13 cellular contexts compared by ENCODE assay signal in genomic region chr9:95116002-95116819, GRCh38.
DNase-seq lines count a peak whose midpoint lies in the region; ATAC-seq and TF ChIP-seq lines count a peak whose summit lies in the region.
"Had no signal": no experiment of that assay in that cellular context is flagged by ENCODE, and none has a peak within 500 bp of the region (broad histone marks: within the 10 kb centered on the region; RNA-seq: fewer than 3 reads in every experiment).

No MANE protein-coding gene starts in this region.

- DNase-seq in HFF-Myc (ENCODE audit: extremely low read depth, low read depth), result no peak
- peak; percentile 43 to 72 (median 56) for DNase-seq in body of pancreas
- no peak for DNase-seq in hepatocyte (ENCODE audit: low spot score)
- DNase-seq in NAMALWA (ENCODE audit: low spot score), result no peak
- no peak for DNase-seq in activated T-cell treated with anti-CD3 and anti-CD28 coated beads, Interleukin-2, amount 50 U/mL, for 4 hours
- no peak for DNase-seq in effector memory CD8-positive, alpha-beta T cell
- DNase-seq: effector CD8-positive, alpha-beta T cell; NCI-H510A; small intestine; stimulated activated naive CD4-positive, alpha-beta T cell had no signal

- no peaks in the 10 kb centered on the region for H3K27me3 Mint-ChIP-seq in activated T-cell treated with anti-CD3 and anti-CD28 coated beads, Interleukin-2, amount 50 U/mL, for 4 hours (ENCODE audit: low read depth)
- H3K27me3 Mint-ChIP-seq in effector memory CD8-positive, alpha-beta T cell, result no peaks in the 10 kb centered on the region

- no peak overlapping the region for H3K4me3 Mint-ChIP-seq in activated T-cell treated with anti-CD3 and anti-CD28 coated beads, Interleukin-2, amount 50 U/mL, for 4 hours
- no peak overlapping the region for H3K4me3 Mint-ChIP-seq in effector memory CD8-positive, alpha-beta T cell
- H3K4me3 Mint-ChIP-seq: T-helper 2 cell treated with Interferon-gamma antibody and Interleukin-4, amounts not matched to agents 5 μg/mL and 100 μg/mL, for 36 hours had no signal

- peaks cover 4% of the 10 kb centered on the region for H3K36me3 Mint-ChIP-seq in activated T-cell treated with anti-CD3 and anti-CD28 coated beads, Interleukin-2, amount 50 U/mL, for 4 hours (ENCODE audit: insufficient read depth)
- no peaks in the 10 kb centered on the region for H3K36me3 Mint-ChIP-seq in effector memory CD8-positive, alpha-beta T cell (ENCODE audit: insufficient read depth)

- TF ChIP-seq CTCF in HFF-Myc (IDR thresholded peaks at IDR 0.05; ENCODE audit: low read depth, low read length, missing control alignments), result peak; percentile 15
- TF ChIP-seq CTCF in body of pancreas (IDR thresholded peaks at IDR 0.05), result peak in 6 of 7 experiments; percentile 16 to 62 (median 48)
- peak; percentile 43 for TF ChIP-seq CTCF in hepatocyte (IDR thresholded peaks at IDR 0.05; ENCODE audit: poor library complexity)

- intact Hi-C loops in body of pancreas (cut with DNase I), result no loop called here

- H3K4me2 ChIP-seq in hepatocyte, result no peak overlapping the region

- H3K27ac Mint-ChIP-seq in effector memory CD8-positive, alpha-beta T cell, result no peak overlapping the region
- H3K27ac Mint-ChIP-seq: T-helper 2 cell treated with Interferon-gamma antibody and Interleukin-4, amounts not matched to agents 5 μg/mL and 100 μg/mL, for 36 hours had no signal

- H3K79me2 ChIP-seq in hepatocyte, result no peaks in the 10 kb centered on the region

- H2AFZ ChIP-seq in hepatocyte, result no peak overlapping the region

- no peak for TF ChIP-seq POLR2A in body of pancreas (IDR thresholded peaks at IDR 0.05)

- H3K9me2 ChIP-seq in hepatocyte (replicated peaks; ENCODE audit: insufficient read depth), result no peaks in the 10 kb centered on the region

- H3K36me3 ChIP-seq in body of pancreas (replicated peaks in 1 of 2; ENCODE audit: insufficient read depth in 1 of 2, low read depth in 2 of 2) (peaks cover 0 to 9% of the 10 kb centered on the region in 2 donors), hepatocyte (replicated peaks; ENCODE audit: insufficient read depth, low read depth) (no peaks in the 10 kb centered on the region)

- no peaks in the 10 kb centered on the region for H4K20me1 ChIP-seq in hepatocyte (ENCODE audit: insufficient read depth, poor library complexity, severe bottlenecking)

- ATAC-seq in body of pancreas, result peak; percentile 48
- ATAC-seq in activated T-cell treated with anti-CD3 and anti-CD28 coated beads, Interleukin-2, amount 50 U/mL, for 4 hours, result no peak
- no peak for ATAC-seq in effector memory CD8-positive, alpha-beta T cell (replicated peaks)

- H3K4me1 ChIP-seq in body of pancreas, result peaks cover 12% of the 10 kb centered on the region
- H3K4me1 ChIP-seq in hepatocyte (ENCODE audit: insufficient read depth), result no peaks in the 10 kb centered on the region

- 68 to 69% methylated on average over 11 of the region's 11 CpGs for WGBS in body of pancreas, 2 donors
- 81% methylated on average over 11 of the region's 11 CpGs for WGBS in hepatocyte (ENCODE audit: low lambda C conversion rate, missing lambda C conversion rate)

- no peaks in the 10 kb centered on the region for H3K9me3 Mint-ChIP-seq in activated T-cell treated with anti-CD3 and anti-CD28 coated beads, Interleukin-2, amount 50 U/mL, for 4 hours
- H3K9me3 Mint-ChIP-seq in effector memory CD8-positive, alpha-beta T cell, result no peaks in the 10 kb centered on the region
- H3K9me3 Mint-ChIP-seq: T-helper 2 cell treated with Interferon-gamma antibody and Interleukin-4, amounts not matched to agents 5 μg/mL and 100 μg/mL, for 36 hours had no signal

- H3K4me3 ChIP-seq in HFF-Myc (replicated peaks; ENCODE audit: low read depth, low read length), result no peak overlapping the region
- no peak overlapping the region for H3K4me3 ChIP-seq in body of pancreas
- H3K4me3 ChIP-seq in hepatocyte, result no peak overlapping the region
- H3K4me3 ChIP-seq: lung had no signal

- H3K27ac ChIP-seq in body of pancreas, result peak overlapping the region in 1 of 4 donors; percentile 19
- no peak overlapping the region for H3K27ac ChIP-seq in hepatocyte
- H3K27ac ChIP-seq in temporal lobe (ENCODE audit: low read depth, low read length), result peak overlapping the region; percentile 41

- H3K9me3 ChIP-seq in body of pancreas, result no peaks in the 10 kb centered on the region
- H3K9me3 ChIP-seq in hepatocyte (ENCODE audit: low read depth), result no peaks in the 10 kb centered on the region

- no peaks in the 10 kb centered on the region for H3K4me1 Mint-ChIP-seq in activated T-cell treated with anti-CD3 and anti-CD28 coated beads, Interleukin-2, amount 50 U/mL, for 4 hours (ENCODE audit: low read depth)
- no peaks in the 10 kb centered on the region for H3K4me1 Mint-ChIP-seq in effector memory CD8-positive, alpha-beta T cell (ENCODE audit: low read depth in 2 of 2)

- H3K27me3 ChIP-seq in body of pancreas (no peaks in the 10 kb centered on the region), hepatocyte (no peaks in the 10 kb centered on the region)

Comparison
In these comparisons a context has a peak if more than half of its experiments do, and no peak if none do; other contexts are left out.
1. DNase-seq: peak in body of pancreas (4 of 4); none in HFF-Myc (single experiment), hepatocyte (single experiment), NAMALWA (single experiment), activated T-cell treated with anti-CD3 and anti-CD28 coated beads, Interleukin-2, amount 50 U/mL, for 4 hours (single experiment) and effector memory CD8-positive, alpha-beta T cell (0 of 3).
2. Peak in every context shown above with its lines, with median percentiles within 50 percentile points of each other: CTCF ChIP-seq.